9 cellular contexts compared by ENCODE assay signal in genomic region chr15:81302605-81303204, GRCh38. TPM values are rescaled to one million over a fixed set of nuclear protein-coding genes. Genes with fewer than 3 reads are reported as not detected.
DNase-seq lines count a peak whose midpoint lies in the region; ATAC-seq and TF ChIP-seq lines count a peak whose summit lies in the region.
"Had no signal": no experiment of that assay in that cellular context is flagged by ENCODE, and none has a peak within 500 bp of the region (broad histone marks: within the 10 kb centered on the region; RNA-seq: fewer than 3 reads in every experiment).

No MANE protein-coding gene starts in this region.

- H2AFZ ChIP-seq in osteoblast (ENCODE audit: low read length) = no peak overlapping the region

- ATAC-seq in HG02981 (IDR thresholded peaks at IDR 0.05; ENCODE audit: unreplicated experiment) = peak; percentile 19
- ATAC-seq in activated CD8-positive, alpha-beta T cell treated with anti-CD3 and anti-CD28 coated beads, Interleukin-2, amount 10 ng/mL, durations not matched to agents 7 days and 5 days = peak; percentile 21

- peaks cover 9 to 15% of the 10 kb centered on the region in 2 donors for H3K4me1 ChIP-seq in mucosa of rectum (ENCODE audit: control insufficient read depth in 2 of 2, insufficient read depth in 2 of 2, low read length in 2 of 2)
- peaks cover 32% of the 10 kb centered on the region for H3K4me1 ChIP-seq in vagina
- H3K4me1 ChIP-seq in osteoblast (ENCODE audit: insufficient read depth, low read length) = peaks cover 13% of the 10 kb centered on the region

- peak overlapping the region; percentile 99 for H3K4me3 Mint-ChIP-seq in activated CD8-positive, alpha-beta T cell treated with anti-CD3 and anti-CD28 coated beads, Interleukin-2, amount 10 ng/mL, durations not matched to agents 7 days and 5 days

- no peak overlapping the region for H3K4me2 ChIP-seq in osteoblast (ENCODE audit: insufficient read depth, low read length)

- no peak for TF ChIP-seq POLR2A in vagina (IDR thresholded peaks at IDR 0.05)

- H3K27ac ChIP-seq in mucosa of rectum (ENCODE audit: low read depth in 2 of 2, low read length in 2 of 2) (peak overlapping the region; percentile 57 to 63), vagina (no peak overlapping the region), osteoblast (ENCODE audit: low read depth, low read length) (no peak overlapping the region)

- H3K4me3 ChIP-seq in GM06990 (replicated peaks; ENCODE audit: low read depth, low read length) (peak overlapping the region; percentile 63), mucosa of rectum (ENCODE audit: low read length in 2 of 2) (peak overlapping the region in 1 of 2 donors; percentile 70), vagina (no peak overlapping the region), osteoblast (ENCODE audit: insufficient read depth, low read length) (no peak overlapping the region)

- POLR2A ChIA-PET in activated CD8-positive, alpha-beta T cell treated with anti-CD3 and anti-CD28 coated beads, Interleukin-2, amount 10 ng/mL, durations not matched to agents 7 days and 5 days (lab: Charles Lee) = interaction anchor here (0.7 to 5.2 kb wide), 6 partner anchors 7 to 97 kb away, joined by 3 to 72 read pairs (median 16); no protein-coding TSS in a partner anchor

- H4K20me1 ChIP-seq in osteoblast (ENCODE audit: insufficient read depth, low read length) = no peaks in the 10 kb centered on the region

- peaks cover 57% of the 10 kb centered on the region for H3K36me3 ChIP-seq in GM06990 (ENCODE audit: control insufficient read depth, insufficient read depth, low read length)
- peaks cover 21 to 36% of the 10 kb centered on the region in 2 donors for H3K36me3 ChIP-seq in mucosa of rectum (ENCODE audit: control insufficient read depth in 2 of 2, insufficient read depth in 2 of 2, low read length in 2 of 2)
- H3K36me3 ChIP-seq in vagina = peaks cover 0 to 41% of the 10 kb centered on the region in 2 donors
- no peaks in the 10 kb centered on the region for H3K36me3 ChIP-seq in osteoblast (ENCODE audit: insufficient read depth, low read length)

- H3K9ac ChIP-seq in mucosa of rectum (ENCODE audit: low read depth in 1 of 2, low read length in 2 of 2) = no peak overlapping the region

- peaks cover 59% of the 10 kb centered on the region for H3K4me1 Mint-ChIP-seq in activated CD8-positive, alpha-beta T cell treated with anti-CD3 and anti-CD28 coated beads, Interleukin-2, amount 10 ng/mL, durations not matched to agents 7 days and 5 days (ENCODE audit: low read depth)

- H3K9me3 ChIP-seq in mucosa of rectum (ENCODE audit: control insufficient read depth in 2 of 2, low read length in 2 of 2) = no peaks in the 10 kb centered on the region
- H3K9me3 ChIP-seq in vagina = no peaks in the 10 kb centered on the region
- H3K9me3 ChIP-seq in osteoblast (ENCODE audit: low read depth, low read length) = no peaks in the 10 kb centered on the region

- no peak for DNase-seq in GM06990 (ENCODE audit: extremely low read depth, insufficient read length)
- DNase-seq in activated CD8-positive, alpha-beta T cell treated with anti-CD3 and anti-CD28 coated beads, Interleukin-2, amount 10 ng/mL, durations not matched to agents 7 days and 5 days = no peak
- no peak for DNase-seq in NCI-H1694 (lab: John Stamatoyannopoulos, UW)
- no peak for DNase-seq in vagina (ENCODE audit: extremely low spot score in 2 of 2)
- DNase-seq in osteoblast (ENCODE audit: insufficient read length, low spot score, missing footprints) = no peak
- DNase-seq in NCI-H2171 treated with DMSO at 0.1 percent for 48 hours (lab: John Stamatoyannopoulos, UW) = no peak
- DNase-seq: activated CD4-positive, alpha-beta T cell treated with anti-CD3 and anti-CD28 coated beads for 4 hours had no signal

- no peaks in the 10 kb centered on the region for H3K27me3 Mint-ChIP-seq in activated CD8-positive, alpha-beta T cell treated with anti-CD3 and anti-CD28 coated beads, Interleukin-2, amount 10 ng/mL, durations not matched to agents 7 days and 5 days (ENCODE audit: low read depth)

- peaks cover 98% of the 10 kb centered on the region for H3K36me3 Mint-ChIP-seq in activated CD8-positive, alpha-beta T cell treated with anti-CD3 and anti-CD28 coated beads, Interleukin-2, amount 10 ng/mL, durations not matched to agents 7 days and 5 days (ENCODE audit: low read depth)

- H3K79me2 ChIP-seq in osteoblast (ENCODE audit: insufficient read depth, low read length) = no peaks in the 10 kb centered on the region

- H3K9me3 Mint-ChIP-seq in activated CD8-positive, alpha-beta T cell treated with anti-CD3 and anti-CD28 coated beads, Interleukin-2, amount 10 ng/mL, durations not matched to agents 7 days and 5 days (ENCODE audit: insufficient read depth) = no peaks in the 10 kb centered on the region

- TF ChIP-seq CTCF in GM06990 (IDR thresholded peaks at IDR 0.05; ENCODE audit: insufficient read depth, low read length, poor library complexity, severe bottlenecking) = no peak
- no peak for TF ChIP-seq CTCF in vagina (IDR thresholded peaks at IDR 0.05)
- no peak for TF ChIP-seq CTCF in osteoblast (IDR thresholded peaks at IDR 0.05; ENCODE audit: extremely low read depth, low read depth, low read length)

- H3K27ac Mint-ChIP-seq in activated CD8-positive, alpha-beta T cell treated with anti-CD3 and anti-CD28 coated beads, Interleukin-2, amount 10 ng/mL, durations not matched to agents 7 days and 5 days = peak overlapping the region; percentile 93

- intact Hi-C loops in vagina (cut with DNase I) = no loop called here

- CTCF ChIA-PET in activated CD8-positive, alpha-beta T cell treated with anti-CD3 and anti-CD28 coated beads, Interleukin-2, amount 10 ng/mL, durations not matched to agents 7 days and 5 days (lab: Charles Lee) = interaction anchor here (1.1 to 16.6 kb wide), 8 partner anchors 12 to 147 kb away, joined by 3 to 243 read pairs (median 16); partner anchors contain the start of gene STARD5

- H3K27me3 ChIP-seq in GM06990 (replicated peaks; ENCODE audit: control insufficient read depth, insufficient read depth, low read length) (no peaks in the 10 kb centered on the region), mucosa of rectum (ENCODE audit: control insufficient read depth in 2 of 2, insufficient read depth in 2 of 2, low read length in 2 of 2) (no peaks in the 10 kb centered on the region), vagina (no peaks in the 10 kb centered on the region), osteoblast (ENCODE audit: insufficient read depth, low read length) (no peaks in the 10 kb centered on the region)

RNA-seq across cellular contexts. Expression of gene STARD5, which starts 21.2 kb away (rescaled TPM):
- 1 to 10 TPM; 4.9 to 5.3 TPM for total RNA-seq in activated CD8-positive, alpha-beta T cell treated with anti-CD3 and anti-CD28 coated beads, Interleukin-2, amount 10 ng/mL, durations not matched to agents 7 days and 5 days
- total RNA-seq in vagina (28.0 TPM), osteoblast (5.9 and 6.5 TPM in 2 replicates)

Comparison
In these comparisons a context has a peak if more than half of its experiments do, and no peak if none do; other contexts are left out.
1. H3K27ac ChIP-seq: peak in mucosa of rectum (2 of 2); none in vagina (single experiment) and osteoblast (single experiment).